1 cellular context compared by ENCODE assay signal in genomic region chr20:46199198-46199597, GRCh38.
TF ChIP-seq lines count a peak whose summit lies in the region.

No MANE protein-coding gene starts in this region.

TF ChIP-seq in HepG2, 621 proteins besides CTCF, POLR2A, EP300 and RAD21 (continued from another document):
- no peak for TF ChIP-seq AFF4 (CRISPR knock-in tag; IDR thresholded peaks at IDR 0.05)
- TF ChIP-seq HINFP (CRISPR knock-in tag; IDR thresholded peaks at IDR 0.05; ENCODE audit: low read depth), result no peak
- TF ChIP-seq PRMT3 (CRISPR knock-in tag; IDR thresholded peaks at IDR 0.05; ENCODE audit: borderline replicate concordance, low read depth), result no peak
- no peak for TF ChIP-seq ZNF607 (CRISPR knock-in tag; IDR thresholded peaks at IDR 0.05; ENCODE audit: borderline replicate concordance)
- TF ChIP-seq ZBTB3 (CRISPR knock-in tag; IDR thresholded peaks at IDR 0.05; ENCODE audit: borderline replicate concordance, low read depth), result no peak
TF ChIP-seq in HepG2: peak in this region for 2.
